1 cellular context compared by ENCODE assay signal in genomic region chr2:235924675-235925063, GRCh38.
TF ChIP-seq lines count a peak whose summit lies in the region.

No MANE protein-coding gene starts in this region.

TF ChIP-seq in HepG2, 621 proteins besides CTCF, POLR2A, EP300 and RAD21 (continued from another document and continues in another):
- TF ChIP-seq ZNF646 (CRISPR knock-in tag; IDR thresholded peaks at IDR 0.05), result no peak
- TF ChIP-seq ZNF570 (CRISPR knock-in tag; IDR thresholded peaks at IDR 0.05; ENCODE audit: borderline replicate concordance), result no peak
- TF ChIP-seq AHDC1 (CRISPR knock-in tag; IDR thresholded peaks at IDR 0.05; ENCODE audit: borderline replicate concordance), result 0 out of 2 replicates have a peak, but pooled peaks have one; percentile 19
- TF ChIP-seq HES4 (CRISPR knock-in tag; IDR thresholded peaks at IDR 0.05; ENCODE audit: borderline replicate concordance), result no peak
- TF ChIP-seq ZBED4 (CRISPR knock-in tag; IDR thresholded peaks at IDR 0.05; ENCODE audit: borderline replicate concordance), result no peak
- TF ChIP-seq SAP130 (CRISPR knock-in tag; IDR thresholded peaks at IDR 0.05; ENCODE audit: low read depth), result peak; percentile 78
- TF ChIP-seq KIAA2018 (CRISPR knock-in tag; IDR thresholded peaks at IDR 0.05; ENCODE audit: borderline replicate concordance), result no peak
- no peak for TF ChIP-seq ZNF335 (CRISPR knock-in tag; IDR thresholded peaks at IDR 0.05)
- TF ChIP-seq NCOA5 (CRISPR knock-in tag; IDR thresholded peaks at IDR 0.05), result no peak
- no peak for TF ChIP-seq ZFAT (CRISPR knock-in tag; conservative IDR thresholded peaks at IDR 0.05)
- no peak for TF ChIP-seq ZNF678 (CRISPR knock-in tag; IDR thresholded peaks at IDR 0.05)
- TF ChIP-seq ZFP41 (CRISPR knock-in tag; IDR thresholded peaks at IDR 0.05; ENCODE audit: borderline replicate concordance), result no peak
- no peak for TF ChIP-seq KAT7 (CRISPR knock-in tag; IDR thresholded peaks at IDR 0.05; ENCODE audit: borderline replicate concordance)
- 0 out of 2 replicates have a peak, but pooled peaks have one; percentile 7 for TF ChIP-seq HMG20A (CRISPR knock-in tag; IDR thresholded peaks at IDR 0.05; ENCODE audit: borderline replicate concordance)
- no peak; the same call in 1 of the 2 replicates for TF ChIP-seq HOMEZ (CRISPR knock-in tag; IDR thresholded peaks at IDR 0.05; ENCODE audit: low read depth)
- TF ChIP-seq ZNF781 (CRISPR knock-in tag; IDR thresholded peaks at IDR 0.05; ENCODE audit: borderline replicate concordance, not compliant biosample characterization), result no peak
- no peak for TF ChIP-seq IRF1 (CRISPR knock-in tag; IDR thresholded peaks at IDR 0.05; ENCODE audit: low read depth)
- peak; percentile 12; the same call in 1 of the 2 replicates for TF ChIP-seq NFYC (CRISPR knock-in tag; IDR thresholded peaks at IDR 0.05)
- no peak for TF ChIP-seq EZH2 (conservative IDR thresholded peaks at IDR 0.05; ENCODE audit: low read depth, low read length)
- TF ChIP-seq HNF4G (IDR thresholded peaks at IDR 0.05; ENCODE audit: borderline replicate concordance, low read depth, low read length), result no peak
- peak; percentile 46; the same call in 1 of the 2 replicates for TF ChIP-seq HNF4G (CRISPR knock-in tag; IDR thresholded peaks at IDR 0.05; ENCODE audit: borderline replicate concordance, low read depth)
- peak; percentile 69; the same call in 1 of the 2 replicates for TF ChIP-seq MIXL1 (CRISPR knock-in tag; IDR thresholded peaks at IDR 0.05)
- TF ChIP-seq FOXA1 (IDR thresholded peaks at IDR 0.05), result no peak
- TF ChIP-seq FOXA1 (CRISPR knock-in tag; IDR thresholded peaks at IDR 0.05), result peak; percentile 65; the same call in 1 of the 2 replicates
- no peak for TF ChIP-seq ZNF468 (CRISPR knock-in tag; IDR thresholded peaks at IDR 0.05)
- TF ChIP-seq FOXO1 (CRISPR knock-in tag; IDR thresholded peaks at IDR 0.05), result peak; percentile 83; the same call in 1 of the 2 replicates
